ENCODE assay signal across 2 cellular contexts in genomic region chr7:82818091-82818620, GRCh38.
A peak's percentile ranks its signal among the peaks of the same experiment; 100 is the strongest.
TF ChIP-seq lines count a peak whose summit lies in the region.

No MANE protein-coding gene starts in this region.

TF ChIP-seq in GM23338, 12 proteins besides CTCF, POLR2A, EP300 and RAD21:
- TF ChIP-seq EZH2phosphoT487 (IDR thresholded peaks at IDR 0.05; ENCODE audit: unreplicated experiment): no peak
- peak; percentile 56; the same call in 1 of the 2 replicates for TF ChIP-seq ZNF462 (CRISPR knock-in tag; IDR thresholded peaks at IDR 0.05)
- no peak for TF ChIP-seq ZNF331 (CRISPR knock-in tag; IDR thresholded peaks at IDR 0.05; ENCODE audit: low read depth)
TF ChIP-seq in GM23338: peak in this region for 1.

TF ChIP-seq in H1, 55 proteins besides CTCF, POLR2A, EP300 and RAD21:
- peak; percentile 90 for TF ChIP-seq CEBPB (IDR thresholded peaks at IDR 0.05; ENCODE audit: low read depth, low read length)
- no peak for TF ChIP-seq CREB1 (IDR thresholded peaks at IDR 0.05)
